ENCODE assay signal across 9 cellular contexts in genomic region chr9:111945216-111945615, GRCh38. TPM values are rescaled to one million over a fixed set of nuclear protein-coding genes. Genes with fewer than 3 reads are reported as not detected.
DNase-seq lines count a peak whose midpoint lies in the region; ATAC-seq and TF ChIP-seq lines count a peak whose summit lies in the region.
"Had no signal": no experiment of that assay in that cellular context is flagged by ENCODE, and none has a peak within 500 bp of the region (broad histone marks: within the 10 kb centered on the region; RNA-seq: fewer than 3 reads in every experiment).

No MANE protein-coding gene starts in this region.

- H3K27me3 ChIP-seq in adipocyte (replicated peaks; ENCODE audit: control insufficient read depth, insufficient read depth, low read length) (no peaks in the 10 kb centered on the region), upper lobe of right lung (no peaks in the 10 kb centered on the region)

- DNase-seq in AG08395 (ENCODE audit: low spot score) (peak; percentile 77), GM19240 (ENCODE audit: insufficient read length, low spot score) (peak; percentile 51), adipocyte (ENCODE audit: low read depth) (peak; percentile 47), HUDEP-2 (lab: John Stamatoyannopoulos, UW; ENCODE audit: unreplicated experiment in 76 of 76) (no peak), substantia nigra (lab: John Stamatoyannopoulos, UW) (no peak), RKO (ENCODE audit: low spot score) (no peak), upper lobe of right lung (no peak)
- DNase-seq: DMS153 had no signal

- intact Hi-C loops in upper lobe of right lung (cut with DNase I): no loop called here

- H3K9ac ChIP-seq in adipocyte (ENCODE audit: low read length): no peak overlapping the region

- H3K9me3 ChIP-seq in adipocyte (ENCODE audit: control insufficient read depth, low read length) (no peaks in the 10 kb centered on the region), upper lobe of right lung (no peaks in the 10 kb centered on the region)

- H3K4me1 ChIP-seq in adipocyte (ENCODE audit: control insufficient read depth, insufficient read depth, low read length) (peaks cover 12% of the 10 kb centered on the region), upper lobe of right lung (peaks cover 12% of the 10 kb centered on the region)

- ATAC-seq in HG03135 (IDR thresholded peaks at IDR 0.05; ENCODE audit: unreplicated experiment): peak; percentile 84
- no peak for ATAC-seq in upper lobe of right lung

- H3K36me3 ChIP-seq in adipocyte (ENCODE audit: control insufficient read depth, insufficient read depth, low read length, severe bottlenecking): no peaks in the 10 kb centered on the region
- H3K36me3 ChIP-seq in upper lobe of right lung: no peaks in the 10 kb centered on the region

- H3K4me3 ChIP-seq in adipocyte (ENCODE audit: low read length): no peak overlapping the region
- H3K4me3 ChIP-seq in upper lobe of right lung: no peak overlapping the region

- TF ChIP-seq CTCF in upper lobe of right lung (IDR thresholded peaks at IDR 0.05): no peak

- H3K27ac ChIP-seq in substantia nigra (ENCODE audit: low read depth, low read length, poor library complexity, severe bottlenecking) (no peak overlapping the region), upper lobe of right lung (no peak overlapping the region)

RNA-seq across cellular contexts. Expression of gene UGCG, which starts 48.6 kb away (rescaled TPM):
- total RNA-seq in upper lobe of right lung: 50.7 TPM

Comparison
In these comparisons a context has a peak if more than half of its experiments do, and no peak if none do; other contexts are left out.
1. DNase-seq: peak in AG08395 (single experiment), GM19240 (single experiment) and adipocyte (single experiment); none in HUDEP-2 (0 of 76), substantia nigra (0 of 49), RKO (single experiment) and upper lobe of right lung (single experiment).